ENCODE assay signal across 15 cellular contexts in the genomic region with DNA sequence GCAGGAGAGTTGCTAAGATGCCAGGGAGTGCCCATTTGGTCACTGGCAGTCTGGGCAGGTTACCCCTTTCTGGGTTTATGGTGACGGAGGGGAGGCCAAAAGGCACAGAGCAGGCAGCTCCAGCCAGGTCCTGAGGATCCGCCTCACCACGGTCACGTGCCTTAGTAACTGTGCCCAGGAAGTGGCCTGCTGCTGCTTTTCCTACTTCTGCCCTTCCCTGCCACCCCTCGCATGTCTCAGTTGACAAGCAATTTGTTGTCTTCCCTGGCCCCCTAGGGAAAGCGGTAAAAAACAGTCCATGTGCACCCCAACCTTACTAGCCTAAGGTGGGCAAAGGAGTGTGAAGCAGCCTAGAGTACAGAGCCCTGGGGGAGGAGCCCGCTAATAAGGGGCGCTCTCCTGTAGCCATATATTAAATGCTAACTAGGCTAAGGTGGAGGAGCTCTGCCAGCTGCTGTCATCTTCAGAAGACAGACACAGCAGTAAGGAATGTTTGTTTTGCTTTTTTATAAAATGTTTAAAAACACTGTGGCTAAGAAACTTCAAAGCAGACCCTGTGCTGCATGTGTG. TPM values are rescaled to one million over a fixed set of nuclear protein-coding genes. Genes with fewer than 3 reads are reported as not detected.
DNase-seq lines count a peak whose midpoint lies in the region; ATAC-seq and TF ChIP-seq lines count a peak whose summit lies in the region.
"Had no signal": no experiment of that assay in that cellular context is flagged by ENCODE, and none has a peak within 500 bp of the region (broad histone marks: within the 10 kb centered on the region; RNA-seq: fewer than 3 reads in every experiment).

No MANE protein-coding gene starts in this region.

- H3K4me3 ChIP-seq in endodermal cell (ENCODE audit: low read length) (no peak overlapping the region), upper lobe of right lung (no peak overlapping the region), brain microvascular endothelial cell (ENCODE audit: low read depth, low read length) (no peak overlapping the region)
- H3K4me3 ChIP-seq: coronary artery, skin epidermis had no signal

- TF ChIP-seq CTCF in endodermal cell (conservative IDR thresholded peaks at IDR 0.05) (no peak), upper lobe of right lung (IDR thresholded peaks at IDR 0.05) (no peak), brain microvascular endothelial cell (IDR thresholded peaks at IDR 0.05; ENCODE audit: low read depth, low read length, missing control alignments) (no peak)

- H3K36me3 ChIP-seq in endodermal cell (ENCODE audit: control insufficient read depth, insufficient read depth, low read length) (no peaks in the 10 kb centered on the region), upper lobe of right lung (no peaks in the 10 kb centered on the region), brain microvascular endothelial cell (replicated peaks) (no peaks in the 10 kb centered on the region)

- peaks cover 1% of the 10 kb centered on the region for H3K27me3 Mint-ChIP-seq in activated naive CD4-positive, alpha-beta T cell treated with anti-CD3 and anti-CD28 coated beads, Interleukin-2, amount 50 U/mL, for 24 hours
- peaks cover 16% of the 10 kb centered on the region for H3K27me3 Mint-ChIP-seq in endodermal cell (ENCODE audit: insufficient read depth)

- H3K4me1 Mint-ChIP-seq in activated naive CD4-positive, alpha-beta T cell treated with anti-CD3 and anti-CD28 coated beads, Interleukin-2, amount 50 U/mL, for 24 hours: peaks cover 26% of the 10 kb centered on the region
- peaks cover 19% of the 10 kb centered on the region for H3K4me1 Mint-ChIP-seq in endodermal cell

- no peak overlapping the region for H3K27ac ChIP-seq in endodermal cell (ENCODE audit: low read depth, low read length)
- peak overlapping the region; percentile 84 for H3K27ac ChIP-seq in upper lobe of right lung
- no peak overlapping the region for H3K27ac ChIP-seq in brain microvascular endothelial cell

- ATAC-seq in upper lobe of right lung: peak; percentile 73

- no peak for DNase-seq in activated naive CD4-positive, alpha-beta T cell treated with Interleukin-2 at 50 U/mL for 16 hours
- DNase-seq in endodermal cell (peak; percentile 53), mucosa of gallbladder (ENCODE audit: low spot score) (peak; percentile 42), upper lobe of right lung (peak; percentile 86), COLO668 (lab: John Stamatoyannopoulos, UW; ENCODE audit: unreplicated experiment) (no peak), brain microvascular endothelial cell (no peak), foreskin melanocyte (no peak)
- DNase-seq: activated gamma-delta T cell, EL, NCI-H2171, SIG-M5 had no signal

- no peaks in the 10 kb centered on the region for H3K9me3 ChIP-seq in endodermal cell (ENCODE audit: control insufficient read depth, low read length)
- H3K9me3 ChIP-seq in upper lobe of right lung: no peaks in the 10 kb centered on the region

- peak overlapping the region; percentile 46 for H3K27ac Mint-ChIP-seq in activated naive CD4-positive, alpha-beta T cell treated with anti-CD3 and anti-CD28 coated beads, Interleukin-2, amount 50 U/mL, for 24 hours
- H3K27ac Mint-ChIP-seq in endodermal cell: no peak overlapping the region

- H3K9me3 Mint-ChIP-seq in activated naive CD4-positive, alpha-beta T cell treated with anti-CD3 and anti-CD28 coated beads, Interleukin-2, amount 50 U/mL, for 24 hours: no peaks in the 10 kb centered on the region
- H3K9me3 Mint-ChIP-seq in endodermal cell: no peaks in the 10 kb centered on the region

- in situ Hi-C loops in brain microvascular endothelial cell (cut with HindIII; ENCODE audit: low pct_ligation_motif_present, low sequenced_read_pairs): no loop called here

- H3K9ac ChIP-seq in endodermal cell (ENCODE audit: extremely low read depth, low read length, poor library complexity, severe bottlenecking): no peak overlapping the region

- H3K4me1 ChIP-seq in endodermal cell (ENCODE audit: control insufficient read depth, insufficient read depth, low read length) (no peaks in the 10 kb centered on the region), upper lobe of right lung (peaks cover 11% of the 10 kb centered on the region)

- no peak overlapping the region for H3K4me3 Mint-ChIP-seq in activated naive CD4-positive, alpha-beta T cell treated with anti-CD3 and anti-CD28 coated beads, Interleukin-2, amount 50 U/mL, for 24 hours
- H3K4me3 Mint-ChIP-seq in endodermal cell: no peak overlapping the region

- no peaks in the 10 kb centered on the region for H3K36me3 Mint-ChIP-seq in activated naive CD4-positive, alpha-beta T cell treated with anti-CD3 and anti-CD28 coated beads, Interleukin-2, amount 50 U/mL, for 24 hours
- no peaks in the 10 kb centered on the region for H3K36me3 Mint-ChIP-seq in endodermal cell (ENCODE audit: low read depth)

- H3K27me3 ChIP-seq in endodermal cell (ENCODE audit: control insufficient read depth, insufficient read depth, low read length, poor library complexity, severe bottlenecking) (no peaks in the 10 kb centered on the region), upper lobe of right lung (peaks cover 5% of the 10 kb centered on the region), brain microvascular endothelial cell (replicated peaks) (no peaks in the 10 kb centered on the region)

- 93% methylated on average over 6 to 8 of the region's 8 CpGs for WGBS in endodermal cell (ENCODE audit: insufficient coverage in 1 of 2, insufficient read length in 1 of 2), 2 experiments

- intact Hi-C loops in upper lobe of right lung (cut with DNase I): no loop called here

RNA-seq across cellular contexts. Expression of gene LIPH, which starts 9.1 kb away (rescaled TPM):
- total RNA-seq in endodermal cell (1 to 10 TPM in 1 of 2 donors, under 1 TPM in 1; 0.81 to 2.3 TPM), mucosa of gallbladder (34.0 TPM), upper lobe of right lung (38.0 TPM)
- polyA plus RNA-seq in endodermal cell (2013, experiment 1 of 2): 0.07 TPM
- polyA plus RNA-seq in endodermal cell (2013, experiment 2 of 2): 0.62 TPM
- total RNA-seq: lung microvascular endothelial cell had no signal

RNA-seq across cellular contexts. Expression of gene SENP2, which starts 24.6 kb away (rescaled TPM):
- total RNA-seq in endodermal cell: 10 to 100 TPM; 44.6 to 46.4 TPM
- 36.6 TPM for polyA plus RNA-seq in endodermal cell (2013, experiment 1 of 2)
- polyA plus RNA-seq in endodermal cell (2013, experiment 2 of 2): 31.8 TPM
- total RNA-seq in mucosa of gallbladder: 35.3 TPM
- 42.0 TPM for total RNA-seq in upper lobe of right lung

Comparison
In these comparisons a context has a peak if more than half of its experiments do, and no peak if none do; other contexts are left out.
1. DNase-seq: peak in endodermal cell (single experiment), mucosa of gallbladder (single experiment) and upper lobe of right lung (single experiment); none in activated naive CD4-positive, alpha-beta T cell treated with Interleukin-2 at 50 U/mL for 16 hours (single experiment), COLO668 (single experiment), brain microvascular endothelial cell (single experiment) and foreskin melanocyte (single experiment).
2. RNA of gene LIPH, which starts 9.1 kb away (total RNA-seq): 38.0 TPM in upper lobe of right lung (single experiment) and 34.0 TPM in mucosa of gallbladder (single experiment); 0.81 to 2.3 TPM in endodermal cell; every median in the first group is over 10 times any median in the second.